In the genomic region with DNA sequence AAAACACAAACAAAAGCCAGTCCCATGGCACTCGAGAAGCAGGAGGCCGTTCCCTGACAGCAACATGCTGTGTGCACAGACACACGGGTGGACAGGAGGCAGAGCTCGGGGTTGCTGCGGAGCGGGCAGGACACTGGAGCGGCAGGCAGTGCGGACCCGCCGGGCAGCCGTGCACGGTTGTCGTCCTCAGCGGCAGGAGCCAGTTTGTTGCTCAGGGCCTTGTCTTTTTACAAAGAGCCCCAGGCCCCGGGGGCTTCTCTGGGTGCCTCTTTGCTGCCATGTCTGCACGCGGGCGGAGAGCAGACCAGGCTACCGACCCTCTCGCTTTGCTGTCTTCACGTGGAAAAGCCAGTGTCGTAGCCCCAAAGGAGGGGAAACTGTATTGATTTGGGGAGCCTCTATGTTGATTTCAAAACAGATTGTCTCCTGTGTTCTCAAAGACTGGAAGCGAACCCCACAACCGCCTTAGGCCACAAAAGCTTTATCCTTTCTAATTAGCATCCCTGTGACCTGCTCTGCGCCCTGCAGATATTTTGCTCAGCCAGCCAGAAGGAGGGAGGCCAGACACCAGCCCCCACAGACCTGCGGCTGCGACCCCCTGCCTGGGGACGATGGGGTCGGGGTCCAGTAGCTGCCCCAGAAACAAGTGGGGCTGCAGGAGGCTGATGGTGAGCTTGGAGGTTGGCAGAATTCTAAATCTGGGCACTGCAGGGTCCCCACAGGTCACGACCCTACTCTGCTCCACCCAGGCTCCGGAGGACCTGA, we compare ENCODE assay signal across 20 cellular contexts. TPM values are rescaled to one million over a fixed set of nuclear protein-coding genes. Genes with fewer than 3 reads are reported as not detected.
A peak's percentile ranks its signal among the peaks of the same experiment; 100 is the strongest.
DNase-seq lines count a peak whose midpoint lies in the region; ATAC-seq, FAIRE-seq and TF ChIP-seq lines count a peak whose summit lies in the region.
"Had no signal": no experiment of that assay in that cellular context is flagged by ENCODE, and none has a peak within 500 bp of the region (broad histone marks: within the 10 kb centered on the region; RNA-seq: fewer than 3 reads in every experiment).

No MANE protein-coding gene starts in this region.

- TF ChIP-seq CTCF in A549 (IDR thresholded peaks at IDR 0.05) (no peak), dorsolateral prefrontal cortex (IDR thresholded peaks at IDR 0.05 in 54 of 56, conservative IDR thresholded peaks at IDR 0.05 in 2 of 56; ENCODE audit: low read depth in 1 of 56, partially characterized antibody in 56 of 56) (no peak)

- no peak for TF ChIP-seq EP300 in A549 (IDR thresholded peaks at IDR 0.05)

- POLR2A ChIA-PET in A549 (lab: Yijun Ruan, JAX) = no interaction called here

- TF ChIP-seq POLR2A in A549 (IDR thresholded peaks at IDR 0.05; ENCODE audit: low read length) = no peak

- intact Hi-C loops in dorsolateral prefrontal cortex (cut with DNase I) = loop anchor here in 1 of 2 donors (10.0 kb wide), 1 partner anchor 163 kb away; no protein-coding TSS in a partner anchor

- FAIRE-seq in A549 (lab: Jason Lieb, UNC) (no peak), RCC 7860 (lab: Jason Lieb, UNC) (no peak)
- FAIRE-seq: GM19239, H54 had no signal

- H3K9ac ChIP-seq in mucosa of stomach (ENCODE audit: low read length) = peak overlapping the region; percentile 4

- H3K27ac ChIP-seq in A549 (peak overlapping the region; percentile 80 to 89), dorsolateral prefrontal cortex (peak overlapping the region in 39 of 59 donors; percentile 1 to 87 (median 72))

- CTCF ChIA-PET in A549 (lab: Yijun Ruan, JAX) = interaction anchor here (0.9 to 2.5 kb wide), 5 partner anchors 11 to 728 kb away, joined by 3 to 17 read pairs (median 6); no protein-coding TSS in a partner anchor

- DNase-seq in A549 (ENCODE audit: low read depth in 1 of 2, low spot score in 1 of 2) = no peak
- peak; percentile 57 for DNase-seq in H7
- peak in 3 of 10 donors; percentile 14 to 47 (median 25) for DNase-seq in dorsolateral prefrontal cortex
- DNase-seq in hippocampal formation (lab: John Stamatoyannopoulos, UW) = no peak
- DNase-seq in RCC 7860 (ENCODE audit: low spot score) = no peak
- DNase-seq: activated CD4-positive, alpha-beta T cell treated with anti-CD3 and anti-CD28 coated beads for 4 hours; activated gamma-delta T cell treated with Interleukin-2 at 50 U/mL for 16 hours; CD8-positive, alpha-beta T cell; central memory CD4-positive, alpha-beta T cell; effector CD4-positive, alpha-beta T cell; esophagus squamous epithelium; NK-92 treated with Interleukin-12 subunit alpha and Interleukin-12 subunit beta, amount 100 ng/mL, for 24 hours; stimulated activated naive B cell treated with anti-CD40 and anti-IgM and Interleukin-4, amounts not matched to agents 10 μg/mL and 1 μg/mL and 100 μg/mL, for 72 hours; SW 1271 had no signal

- peaks cover 32% of the 10 kb centered on the region for H3K4me1 ChIP-seq in A549
- peaks cover 27% of the 10 kb centered on the region for H3K4me1 ChIP-seq in mucosa of stomach (ENCODE audit: control insufficient read depth, insufficient read depth, low read length)

- no peak for ATAC-seq in A549
- ATAC-seq in GM18511 (IDR thresholded peaks at IDR 0.05; ENCODE audit: unreplicated experiment) = no peak
- no peak for ATAC-seq in HG03135 (IDR thresholded peaks at IDR 0.05; ENCODE audit: unreplicated experiment)
- ATAC-seq: CD8-positive, alpha-beta T cell had no signal

- H3K4me2 ChIP-seq in A549 = peak overlapping the region; percentile 82; the same call in 2 of the 3 replicates

- H3K27me3 ChIP-seq in H7 (ENCODE audit: control insufficient read depth, insufficient read depth, low read length) (no peaks in the 10 kb centered on the region), dorsolateral prefrontal cortex (peaks cover 0 to 16% (median 0%) of the 10 kb centered on the region in 45 donors), mucosa of stomach (ENCODE audit: control insufficient read depth, insufficient read depth, low read length) (peaks cover 11% of the 10 kb centered on the region)
- H3K27me3 ChIP-seq: tibial nerve had no signal

- TF ChIP-seq RAD21 in A549 (conservative IDR thresholded peaks at IDR 0.05 in 1 of 2, IDR thresholded peaks at IDR 0.05 in 1 of 2) = no peak

- H3K36me3 ChIP-seq in H7 (replicated peaks; ENCODE audit: control insufficient read depth, insufficient read depth, low read length) (no peaks in the 10 kb centered on the region), mucosa of stomach (ENCODE audit: control insufficient read depth, insufficient read depth, low read length) (no peaks in the 10 kb centered on the region)
- H3K36me3 ChIP-seq: esophagus squamous epithelium, tibial nerve had no signal

- H3K4me3 ChIP-seq in A549 = no peak overlapping the region
- H3K4me3 ChIP-seq in H7 (ENCODE audit: insufficient read depth, low read depth, low read length) = no peak overlapping the region
- H3K4me3 ChIP-seq in dorsolateral prefrontal cortex = no peak overlapping the region
- no peak overlapping the region for H3K4me3 ChIP-seq in mucosa of stomach (ENCODE audit: low read length)
- H3K4me3 ChIP-seq: esophagus squamous epithelium, tibial nerve had no signal

- 92% methylated on average over 24 of the region's 31 CpGs for WGBS in A549 (ENCODE audit: missing lambda C conversion rate)

- H3K9me3 ChIP-seq in A549 = no peaks in the 10 kb centered on the region
- H3K9me3 ChIP-seq in mucosa of stomach (ENCODE audit: control insufficient read depth, low read length) = no peaks in the 10 kb centered on the region
- H3K9me3 ChIP-seq: esophagus squamous epithelium, tibial nerve had no signal

TF ChIP-seq in A549, 52 proteins besides CTCF, POLR2A, EP300 and RAD21:
- no peak for TF ChIP-seq HOXB13 (CRISPR knock-in tag; IDR thresholded peaks at IDR 0.05; ENCODE audit: low read depth)
- TF ChIP-seq CBX2 (IDR thresholded peaks at IDR 0.05; ENCODE audit: borderline replicate concordance, low read depth) = no peak
- no peak for TF ChIP-seq CHD2 (IDR thresholded peaks at IDR 0.05; ENCODE audit: low read length, partially characterized antibody)
- TF ChIP-seq CBX8 (IDR thresholded peaks at IDR 0.05) = no peak
- TF ChIP-seq JUNB (IDR thresholded peaks at IDR 0.05) = no peak
- TF ChIP-seq RNF2 (IDR thresholded peaks at IDR 0.05; ENCODE audit: borderline replicate concordance, low read depth) = no peak
TF ChIP-seq in A549: peak in this region for 0.

RNA-seq across cellular contexts. Expression of gene ERMARD, which starts 50.2 kb away (rescaled TPM):
- polyA plus RNA-seq in A549 (2011; rRNA removed) = 22.5 and 22.8 TPM in 2 replicates
- polyA plus RNA-seq in A549 (2012; cell fraction: cytosol; rRNA removed) = 13.8 and 17.8 TPM in 2 replicates
- polyA plus RNA-seq in A549 (2012; cell fraction: nucleus; rRNA removed) = 39.1 and 46.4 TPM in 2 replicates
- polyA plus RNA-seq in A549 (2017; fragmentation: RNase III; extraction: RNeasy Plus Mini Kit Qiagen cat#74134 plus additional on column Dnase treatment) = 7.7 to 9.2 TPM (median 8.5 TPM) in 3 replicates
- 11.8 and 13.1 TPM in 2 replicates for polyA minus RNA-seq in A549 (2011; rRNA and poly(A)+ RNA removed)
- 13.4 and 22.9 TPM in 2 replicates for total RNA-seq in H7 (2014; rRNA removed; shearing (Covaris generic))
- total RNA-seq in dorsolateral prefrontal cortex = 10 to 100 TPM; 16.6 to 44.8 (median 27.1) TPM

RNA-seq across cellular contexts. Expression of gene DYNLT2, which starts 50.2 kb away (rescaled TPM):
- 0.85 and 2.0 TPM in 2 replicates for polyA plus RNA-seq in A549 (2011; rRNA removed)
- polyA plus RNA-seq in A549 (2012; cell fraction: cytosol; rRNA removed) = 0.58 and 0.69 TPM in 2 replicates
- polyA plus RNA-seq in A549 (2012; cell fraction: nucleus; rRNA removed) = 0.25 and 0.83 TPM in 2 replicates
- 1.1 to 1.4 TPM (median 1.1 TPM) in 3 replicates for polyA plus RNA-seq in A549 (2017; fragmentation: RNase III; extraction: RNeasy Plus Mini Kit Qiagen cat#74134 plus additional on column Dnase treatment)
- 0.21 and 0.78 TPM in 2 replicates for polyA minus RNA-seq in A549 (2011; rRNA and poly(A)+ RNA removed)
- 1.3 and 1.7 TPM in 2 replicates for total RNA-seq in H7 (2014; rRNA removed; shearing (Covaris generic))
- 1 to 10 TPM; 1.4 to 6.6 (median 3.0) TPM for total RNA-seq in dorsolateral prefrontal cortex
